Comparison of ENCODE assay signal across 8 cellular contexts in genomic region chr4:71713611-71714203, GRCh38.
A peak's percentile ranks its signal among the peaks of the same experiment; 100 is the strongest.
DNase-seq lines count a peak whose midpoint lies in the region; ATAC-seq and TF ChIP-seq lines count a peak whose summit lies in the region.

No MANE protein-coding gene starts in this region.

- H3K9me3 ChIP-seq in gastroesophageal sphincter, result no peaks in the 10 kb centered on the region

- no peaks in the 10 kb centered on the region for H3K36me3 ChIP-seq in gastroesophageal sphincter

- H3K27ac ChIP-seq in gastroesophageal sphincter, result no peak overlapping the region

- TF ChIP-seq CTCF in LNCaP clone FGC (IDR thresholded peaks at IDR 0.05; ENCODE audit: control insufficient read depth, extremely low read depth, insufficient read depth) (peak; percentile 55), gastroesophageal sphincter (IDR thresholded peaks at IDR 0.05) (peak; percentile 33 to 68 (median 60))

- no peak for TF ChIP-seq POLR2A in gastroesophageal sphincter (IDR thresholded peaks at IDR 0.05)

- H3K27me3 ChIP-seq in gastroesophageal sphincter, result no peaks in the 10 kb centered on the region

- ATAC-seq in GM21447 (IDR thresholded peaks at IDR 0.05; ENCODE audit: unreplicated experiment) (peak; percentile 77), gastroesophageal sphincter (no peak), HG03135 (IDR thresholded peaks at IDR 0.05; ENCODE audit: unreplicated experiment) (no peak)

- no peaks in the 10 kb centered on the region for H3K4me1 ChIP-seq in gastroesophageal sphincter

- 15 to 25% methylated on average over 1 of the region's 1 CpG for WGBS in gastroesophageal sphincter (ENCODE audit: low coverage in 1 of 2), 2 donors

- TF ChIP-seq EP300 in gastroesophageal sphincter (IDR thresholded peaks at IDR 0.05), result no peak

- H3K4me3 ChIP-seq in LNCaP clone FGC (ENCODE audit: low read depth, low read length) (no peak overlapping the region), gastroesophageal sphincter (no peak overlapping the region)

- DNase-seq in DMS79 treated with DMSO at 0.1 percent for 48 hours (lab: John Stamatoyannopoulos, UW) (peak; percentile 14), LNCaP clone FGC (ENCODE audit: low read depth) (peak; percentile 43), SKM-1 treated with dmso at 0.1 percent for 144 hours (lab: John Stamatoyannopoulos, UW; ENCODE audit: unreplicated experiment) (peak; percentile 43), smooth muscle cell of the brain vasculature (ENCODE audit: low read depth, low spot score) (peak; percentile 17), GM19240 (ENCODE audit: insufficient read length, low spot score) (no peak)
